ENCODE assay signal across 36 cellular contexts in the genomic region with DNA sequence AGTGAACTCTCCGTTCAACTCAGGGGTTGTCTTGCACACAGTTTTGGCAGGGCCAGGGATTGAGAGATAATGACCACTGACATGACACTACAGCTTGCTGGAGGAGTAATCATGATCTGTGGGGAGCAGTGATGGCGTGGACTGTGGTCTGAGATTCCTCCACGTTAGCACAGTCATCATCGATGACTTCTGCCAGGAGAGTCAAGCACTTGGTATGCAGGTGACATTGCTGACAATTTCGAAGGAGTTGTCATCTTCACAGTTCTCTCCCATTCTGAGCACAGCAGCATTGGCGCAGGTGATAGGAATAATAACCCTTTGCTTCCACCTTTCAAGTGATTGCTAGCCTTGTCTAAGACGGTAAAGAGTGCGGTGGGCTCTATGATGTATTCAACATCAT.
"Had no signal": no experiment of that assay in that cellular context is flagged by ENCODE, and none has a peak within 500 bp of the region (broad histone marks: within the 10 kb centered on the region; RNA-seq: fewer than 3 reads in every experiment).

No MANE protein-coding gene starts in this region.

- H3K9me3 Mint-ChIP-seq: activated T-cell treated with anti-CD3 and anti-CD28 coated beads, Interleukin-2, amount 50 U/mL, for 72 hours; stimulated activated naive B cell treated with anti-CD40 and anti-IgM and Interleukin-4, amounts not matched to agents 10 μg/mL and 1 μg/mL and 100 μg/mL, for 72 hours had no signal

- H3K4me3 ChIP-seq: adrenal gland, body of pancreas, cardiac muscle cell, colonic mucosa, left ventricle myocardium inferior, lung, psoas muscle, stomach, thyroid gland, upper lobe of right lung had no signal

- H3K27ac ChIP-seq: adrenal gland, body of pancreas, cardiac muscle cell, colonic mucosa, epithelial cell of prostate, left ventricle myocardium inferior, parathyroid adenoma, psoas muscle, thyroid gland, upper lobe of right lung, WERI-Rb-1 had no signal

- H3K4me3 Mint-ChIP-seq: activated CD4-positive, alpha-beta T cell treated with anti-CD3 and anti-CD28 coated beads, Interleukin-2, amount 10 ng/mL, durations not matched to agents 7 days and 5 days; activated CD8-positive, alpha-beta memory T cell treated with anti-CD3 and anti-CD28 coated beads, Interleukin-2, amount 10 ng/mL, durations not matched to agents 7 days and 5 days; activated CD8-positive, alpha-beta T cell treated with anti-CD3 and anti-CD28 coated beads, Interleukin-2, amount 10 ng/mL, durations not matched to agents 7 days and 5 days; activated naive CD8-positive, alpha-beta T cell; naive B cell; neural crest cell; stimulated activated naive B cell treated with anti-CD40 and anti-IgM and Interleukin-4, amounts not matched to agents 10 μg/mL and 1 μg/mL and 100 μg/mL, for 72 hours; T-helper 17 cell had no signal

- H3K4me1 ChIP-seq: adrenal gland, body of pancreas, colonic mucosa, left ventricle myocardium inferior, parathyroid adenoma, psoas muscle, stomach, thyroid gland, upper lobe of right lung had no signal

- H3K79me2 ChIP-seq: parathyroid adenoma had no signal

- H3K27me3 Mint-ChIP-seq: activated CD8-positive, alpha-beta memory T cell treated with anti-CD3 and anti-CD28 coated beads, Interleukin-2, amount 10 ng/mL, durations not matched to agents 7 days and 5 days; activated naive CD8-positive, alpha-beta T cell; T-helper 17 cell had no signal

- H3K9ac ChIP-seq: parathyroid adenoma had no signal

- FAIRE-seq: endometrium, frontal cortex, islet of Langerhans had no signal

- DNase-seq: activated CD4-positive, alpha-beta T cell treated with anti-CD3 and anti-CD28 coated beads for 1 hour; activated CD8-positive, alpha-beta memory T cell treated with anti-CD3 and anti-CD28 coated beads, Interleukin-2, amount 10 ng/mL, durations not matched to agents 7 days and 5 days; activated CD8-positive, alpha-beta T cell treated with anti-CD3 and anti-CD28 coated beads, Interleukin-2, amount 10 ng/mL, durations not matched to agents 7 days and 5 days; activated effector memory CD4-positive, alpha-beta T cell treated with Interleukin-2 at 50 U/mL for 16 hours; activated naive CD4-positive, alpha-beta T cell treated with Interleukin-2 at 50 U/mL for 16 hours; activated T-cell treated with anti-CD3 and anti-CD28 coated beads, Interleukin-2, amount 50 U/mL, for 72 hours; adrenal gland; aorta; body of pancreas; cerebellar nuclear complex; colonic mucosa; effector CD8-positive, alpha-beta T cell; glutamatergic neuron; left ventricle myocardium inferior; naive B cell; nucleus accumbens; psoas muscle; stimulated activated CD4-positive, alpha-beta T cell treated with anti-CD3 and anti-CD28 coated beads, Interleukin-15, amount 100 ng/mL, for 24 hours; stimulated activated CD4-positive, alpha-beta T cell treated with anti-CD3 and anti-CD28 coated beads, Interleukin-2, amount 100 ng/mL, for 24 hours; stimulated activated naive B cell treated with anti-CD40 and anti-IgM and Interleukin-4, amounts not matched to agents 10 μg/mL and 1 μg/mL and 100 μg/mL, for 72 hours; stomach; T-helper 17 cell; T1000; thyroid gland; upper lobe of right lung; WERI-Rb-1 had no signal

- ATAC-seq: activated CD8-positive, alpha-beta T cell treated with anti-CD3 and anti-CD28 coated beads, Interleukin-2, amount 10 ng/mL, durations not matched to agents 7 days and 5 days; activated T-cell treated with anti-CD3 and anti-CD28 coated beads, Interleukin-2, amount 50 U/mL, for 72 hours; body of pancreas; psoas muscle; T-helper 17 cell; upper lobe of right lung had no signal

- H2AFZ ChIP-seq: parathyroid adenoma had no signal

- H3K27me3 ChIP-seq: adrenal gland, body of pancreas, cardiac muscle cell, colonic mucosa, stomach, thyroid gland, upper lobe of right lung had no signal

- H3K36me3 Mint-ChIP-seq: activated naive CD8-positive, alpha-beta T cell; naive B cell; stimulated activated naive B cell treated with anti-CD40 and anti-IgM and Interleukin-4, amounts not matched to agents 10 μg/mL and 1 μg/mL and 100 μg/mL, for 72 hours had no signal

- H3K27ac Mint-ChIP-seq: activated CD8-positive, alpha-beta memory T cell treated with anti-CD3 and anti-CD28 coated beads, Interleukin-2, amount 10 ng/mL, durations not matched to agents 7 days and 5 days; activated CD8-positive, alpha-beta T cell treated with anti-CD3 and anti-CD28 coated beads, Interleukin-2, amount 10 ng/mL, durations not matched to agents 7 days and 5 days; activated naive CD8-positive, alpha-beta T cell; activated T-cell treated with anti-CD3 and anti-CD28 coated beads, Interleukin-2, amount 50 U/mL, for 72 hours; stimulated activated naive B cell treated with anti-CD40 and anti-IgM and Interleukin-4, amounts not matched to agents 10 μg/mL and 1 μg/mL and 100 μg/mL, for 72 hours; T-helper 17 cell had no signal

- H3K36me3 ChIP-seq: adrenal gland, cardiac muscle cell, colonic mucosa, left ventricle myocardium inferior, stomach, thyroid gland, upper lobe of right lung, WERI-Rb-1 had no signal

- H3K9me3 ChIP-seq: adrenal gland, body of pancreas, colonic mucosa, left ventricle myocardium inferior, psoas muscle, stomach, thyroid gland, upper lobe of right lung had no signal
